Comparison of ENCODE assay signal across 1 cellular context in the genomic region with DNA sequence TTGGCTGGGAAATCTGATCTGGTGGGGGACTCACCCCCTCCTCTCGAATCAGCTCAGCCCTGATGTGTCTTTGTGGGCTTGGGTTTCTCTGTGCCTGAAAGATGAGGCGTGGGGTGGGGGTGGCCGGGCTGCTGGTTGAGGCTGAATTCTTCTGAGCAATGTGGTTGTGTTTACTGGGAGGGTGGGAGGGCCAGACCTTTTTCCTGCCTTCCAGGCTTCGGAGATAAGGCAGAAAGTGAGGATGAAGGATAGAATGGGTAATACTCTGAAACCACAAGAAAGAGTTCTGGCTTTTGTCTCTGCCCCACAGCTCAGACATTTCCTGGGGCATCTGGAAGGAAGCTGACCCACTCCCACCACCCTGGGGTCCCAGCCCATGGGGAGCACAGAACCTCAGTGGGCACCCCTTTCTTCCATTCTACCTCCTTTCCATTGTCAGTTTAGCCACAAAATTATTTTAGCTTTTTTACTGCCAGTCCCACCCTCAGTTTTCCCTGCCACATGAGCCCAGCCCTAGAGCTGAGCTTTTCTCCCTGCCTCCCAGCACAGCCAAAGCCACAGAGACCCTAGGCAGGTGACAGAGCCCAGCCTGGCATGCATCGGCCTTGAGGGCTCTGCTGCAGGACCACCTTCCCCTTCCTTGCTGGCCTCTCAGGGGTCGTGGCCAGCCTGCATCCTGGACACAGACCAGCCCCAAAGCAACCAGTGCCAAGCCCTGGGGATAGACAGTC.
TF ChIP-seq lines count a peak whose summit lies in the region.

No MANE protein-coding gene starts in this region.

TF ChIP-seq in K562, 482 proteins besides CTCF, POLR2A, EP300 and RAD21 (continued from another document):
- TF ChIP-seq, protein P1, sequence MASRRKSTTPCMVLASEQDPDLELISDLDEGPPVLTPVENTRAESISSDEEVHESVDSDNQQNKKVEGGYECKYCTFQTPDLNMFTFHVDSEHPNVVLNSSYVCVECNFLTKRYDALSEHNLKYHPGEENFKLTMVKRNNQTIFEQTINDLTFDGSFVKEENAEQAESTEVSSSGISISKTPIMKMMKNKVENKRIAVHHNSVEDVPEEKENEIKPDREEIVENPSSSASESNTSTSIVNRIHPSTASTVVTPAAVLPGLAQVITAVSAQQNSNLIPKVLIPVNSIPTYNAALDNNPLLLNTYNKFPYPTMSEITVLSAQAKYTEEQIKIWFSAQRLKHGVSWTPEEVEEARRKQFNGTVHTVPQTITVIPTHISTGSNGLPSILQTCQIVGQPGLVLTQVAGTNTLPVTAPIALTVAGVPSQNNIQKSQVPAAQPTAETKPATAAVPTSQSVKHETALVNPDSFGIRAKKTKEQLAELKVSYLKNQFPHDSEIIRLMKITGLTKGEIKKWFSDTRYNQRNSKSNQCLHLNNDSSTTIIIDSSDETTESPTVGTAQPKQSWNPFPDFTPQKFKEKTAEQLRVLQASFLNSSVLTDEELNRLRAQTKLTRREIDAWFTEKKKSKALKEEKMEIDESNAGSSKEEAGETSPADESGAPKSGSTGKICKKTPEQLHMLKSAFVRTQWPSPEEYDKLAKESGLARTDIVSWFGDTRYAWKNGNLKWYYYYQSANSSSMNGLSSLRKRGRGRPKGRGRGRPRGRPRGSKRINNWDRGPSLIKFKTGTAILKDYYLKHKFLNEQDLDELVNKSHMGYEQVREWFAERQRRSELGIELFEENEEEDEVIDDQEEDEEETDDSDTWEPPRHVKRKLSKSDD (conservative IDR thresholded peaks at IDR 0.05; ENCODE audit: low read length), result no peak
- TF ChIP-seq TAL1 (IDR thresholded peaks at IDR 0.05) (peak; percentile 24; the same call in 1 of the 2 replicates), ZNF830 (CRISPR knock-in tag; IDR thresholded peaks at IDR 0.05) (no peak), CBFA2T3 (IDR thresholded peaks at IDR 0.05) (peak; percentile 65), KLF16 (IDR thresholded peaks at IDR 0.05) (peak; percentile 6; the same call in 1 of the 2 replicates), POLR2H (tag; IDR thresholded peaks at IDR 0.05; ENCODE audit: low read depth) (no peak), NRF1 (conservative IDR thresholded peaks at IDR 0.05 in 1 of 2, IDR thresholded peaks at IDR 0.05 in 1 of 2) (no peak), NONO (IDR thresholded peaks at IDR 0.05; ENCODE audit: low read depth in 2 of 2, low read length in 1 of 2) (no peak), LARP7 (IDR thresholded peaks at IDR 0.05) (no peak)
- TF ChIP-seq, protein P2, sequence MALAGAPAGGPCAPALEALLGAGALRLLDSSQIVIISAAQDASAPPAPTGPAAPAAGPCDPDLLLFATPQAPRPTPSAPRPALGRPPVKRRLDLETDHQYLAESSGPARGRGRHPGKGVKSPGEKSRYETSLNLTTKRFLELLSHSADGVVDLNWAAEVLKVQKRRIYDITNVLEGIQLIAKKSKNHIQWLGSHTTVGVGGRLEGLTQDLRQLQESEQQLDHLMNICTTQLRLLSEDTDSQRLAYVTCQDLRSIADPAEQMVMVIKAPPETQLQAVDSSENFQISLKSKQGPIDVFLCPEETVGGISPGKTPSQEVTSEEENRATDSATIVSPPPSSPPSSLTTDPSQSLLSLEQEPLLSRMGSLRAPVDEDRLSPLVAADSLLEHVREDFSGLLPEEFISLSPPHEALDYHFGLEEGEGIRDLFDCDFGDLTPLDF (CRISPR knock-in tag; IDR thresholded peaks at IDR 0.05), result no peak
- TF ChIP-seq, protein P3, sequence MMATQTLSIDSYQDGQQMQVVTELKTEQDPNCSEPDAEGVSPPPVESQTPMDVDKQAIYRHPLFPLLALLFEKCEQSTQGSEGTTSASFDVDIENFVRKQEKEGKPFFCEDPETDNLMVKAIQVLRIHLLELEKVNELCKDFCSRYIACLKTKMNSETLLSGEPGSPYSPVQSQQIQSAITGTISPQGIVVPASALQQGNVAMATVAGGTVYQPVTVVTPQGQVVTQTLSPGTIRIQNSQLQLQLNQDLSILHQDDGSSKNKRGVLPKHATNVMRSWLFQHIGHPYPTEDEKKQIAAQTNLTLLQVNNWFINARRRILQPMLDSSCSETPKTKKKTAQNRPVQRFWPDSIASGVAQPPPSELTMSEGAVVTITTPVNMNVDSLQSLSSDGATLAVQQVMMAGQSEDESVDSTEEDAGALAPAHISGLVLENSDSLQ (IDR thresholded peaks at IDR 0.05), result no peak
